10 cellular contexts compared by ENCODE assay signal in genomic region chr9:21213411-21214326, GRCh38. TPM values are rescaled to one million over a fixed set of nuclear protein-coding genes. Genes with fewer than 3 reads are reported as not detected.
DNase-seq lines count a peak whose midpoint lies in the region; ATAC-seq, FAIRE-seq and TF ChIP-seq lines count a peak whose summit lies in the region.
"Not testable (repeated sequence)": the region's sequence is repeated elsewhere in the genome, so short reads cannot be mapped to it uniquely, and the experiment has no call there.
"Had no signal": no experiment of that assay in that cellular context is flagged by ENCODE, and none has a peak within 500 bp of the region (broad histone marks: within the 10 kb centered on the region; RNA-seq: fewer than 3 reads in every experiment).

No MANE protein-coding gene starts in this region.

- not testable (repeated sequence) for H3K4me2 ChIP-seq in keratinocyte (ENCODE audit: control insufficient read depth, extremely low read depth, insufficient read depth, low read depth, low read length)

- dilution Hi-C loops in keratinocyte (cut with MboI; ENCODE audit: extremely low pct_ligation_motif_present, low sequenced_read_pairs), result not testable (repeated sequence)

- H3K36me3 Mint-ChIP-seq in stimulated activated naive B cell treated with anti-CD40 and anti-IgM and Interleukin-4, amounts not matched to agents 10 μg/mL and 1 μg/mL and 100 μg/mL, for 72 hours, result not testable (repeated sequence)

- peak; percentile 59 for ATAC-seq in GM19328 (IDR thresholded peaks at IDR 0.05; ENCODE audit: unreplicated experiment)
- peak; percentile 90 for ATAC-seq in HG02610 (IDR thresholded peaks at IDR 0.05; ENCODE audit: unreplicated experiment)
- peak; percentile 95 to 97 for ATAC-seq in stimulated activated naive B cell treated with anti-CD40 and anti-IgM and Interleukin-4, amounts not matched to agents 10 μg/mL and 1 μg/mL and 100 μg/mL, for 72 hours (replicated peaks)

- not testable (repeated sequence) for H3K36me3 ChIP-seq in keratinocyte (ENCODE audit: control insufficient read depth in 2 of 2, extremely low read depth in 1 of 2, insufficient read depth in 2 of 2, low read length in 2 of 2)

- not testable (repeated sequence) for H3K9me3 Mint-ChIP-seq in stimulated activated naive B cell treated with anti-CD40 and anti-IgM and Interleukin-4, amounts not matched to agents 10 μg/mL and 1 μg/mL and 100 μg/mL, for 72 hours

- H4K20me1 ChIP-seq in keratinocyte (ENCODE audit: control insufficient read depth, extremely low read depth, insufficient read depth, low read length), result not testable (repeated sequence)

- peak; percentile 5 for DNase-seq in EH (ENCODE audit: low read depth)
- peak; percentile 10 for DNase-seq in HT-29 (ENCODE audit: low spot score)
- DNase-seq in RPMI8226, result peak; percentile 8
- peak; percentile 6 for DNase-seq in astrocyte of the spinal cord (ENCODE audit: low read depth, low spot score)
- DNase-seq in keratinocyte (ENCODE audit: low read depth, low spot score); stimulated activated naive B cell treated with anti-CD40 and anti-IgM and Interleukin-4, amounts not matched to agents 10 μg/mL and 1 μg/mL and 100 μg/mL, for 72 hours: not testable (repeated sequence)

- peaks cover 10 to 18% of the 10 kb centered on the region in 2 donors for H3K4me1 Mint-ChIP-seq in stimulated activated naive B cell treated with anti-CD40 and anti-IgM and Interleukin-4, amounts not matched to agents 10 μg/mL and 1 μg/mL and 100 μg/mL, for 72 hours

- H3K9me3 ChIP-seq in keratinocyte (ENCODE audit: control insufficient read depth, low read depth, low read length), result not testable (repeated sequence)

- H3K27ac ChIP-seq in keratinocyte (ENCODE audit: control insufficient read depth, insufficient read depth, low read length), result not testable (repeated sequence)

- not testable (repeated sequence) for H3K4me3 ChIP-seq in astrocyte of the spinal cord (ENCODE audit: low read depth, low read length); keratinocyte (ENCODE audit: control insufficient read depth in 2 of 3, extremely low read depth in 1 of 3, insufficient read depth in 2 of 3, low read depth in 1 of 3, low read length in 3 of 3)

- not testable (repeated sequence) for H3K79me2 ChIP-seq in keratinocyte (ENCODE audit: control insufficient read depth, insufficient read depth, low read length)

- in situ Hi-C loops in astrocyte of the spinal cord (cut with HindIII; ENCODE audit: low sequenced_read_pairs), result not testable (repeated sequence)

- not testable (repeated sequence) for H3K27ac Mint-ChIP-seq in stimulated activated naive B cell treated with anti-CD40 and anti-IgM and Interleukin-4, amounts not matched to agents 10 μg/mL and 1 μg/mL and 100 μg/mL, for 72 hours

- H3K27me3 ChIP-seq in keratinocyte (ENCODE audit: control insufficient read depth, extremely low read depth, insufficient read depth, low read length), result not testable (repeated sequence)

- FAIRE-seq in keratinocyte (lab: Jason Lieb, UNC), result peak; percentile 57

- not testable (repeated sequence) for H3K4me1 ChIP-seq in keratinocyte (ENCODE audit: control insufficient read depth, extremely low read depth, insufficient read depth, low read length)

- not testable (repeated sequence) for H3K9me1 ChIP-seq in keratinocyte (ENCODE audit: control insufficient read depth, extremely low read depth, insufficient read depth, low read length)

- not testable (repeated sequence) for H3K9ac ChIP-seq in keratinocyte (ENCODE audit: control insufficient read depth, extremely low read depth, insufficient read depth, low read length)

- H3K27me3 Mint-ChIP-seq in stimulated activated naive B cell treated with anti-CD40 and anti-IgM and Interleukin-4, amounts not matched to agents 10 μg/mL and 1 μg/mL and 100 μg/mL, for 72 hours, result peaks cover 6 to 19% of the 10 kb centered on the region in 2 donors

- H2AFZ ChIP-seq in keratinocyte (ENCODE audit: control insufficient read depth, low read length), result not testable (repeated sequence)

- peak; percentile 54 for TF ChIP-seq CTCF in astrocyte of the spinal cord (IDR thresholded peaks at IDR 0.05; ENCODE audit: low read depth, low read length)
- TF ChIP-seq CTCF in keratinocyte (optimal IDR thresholded peaks at IDR 0.05 in 1 of 3, IDR thresholded peaks at IDR 0.05 in 1 of 3, conservative IDR thresholded peaks at IDR 0.05 in 1 of 3; ENCODE audit: extremely low read depth in 1 of 3, insufficient read depth in 2 of 3, low read length in 3 of 3), result peak; percentile 23 to 58 (median 43)

- H3K4me3 Mint-ChIP-seq in stimulated activated naive B cell treated with anti-CD40 and anti-IgM and Interleukin-4, amounts not matched to agents 10 μg/mL and 1 μg/mL and 100 μg/mL, for 72 hours, result not testable (repeated sequence)

RNA-seq across cellular contexts. Expression of gene IFNA16, which starts 3.4 kb away (rescaled TPM):
- total RNA-seq in HT-29 (2014; rRNA removed; shearing (Covaris generic)), result not detected in 2 replicates
- not detected in 3 replicates for polyA plus RNA-seq in keratinocyte
- not detected for polyA plus RNA-seq in keratinocyte (2011; ENCODE audit: low read depth)
- not detected in 2 replicates for polyA plus RNA-seq in keratinocyte (2011; cell fraction: cytosol; rRNA removed)
- polyA plus RNA-seq in keratinocyte (2011; cell fraction: nucleus; rRNA removed), result not detected in 2 replicates
- not detected in 2 replicates for polyA plus RNA-seq in keratinocyte (2012; ENCODE audit: low replicate concordance)
- not detected in 3 replicates for polyA minus RNA-seq in keratinocyte
- not detected for polyA minus RNA-seq in keratinocyte (2011; cell fraction: cytosol; rRNA and poly(A)+ RNA removed)
- polyA minus RNA-seq in keratinocyte (2011; cell fraction: nucleus; rRNA and poly(A)+ RNA removed), result not detected in 2 replicates
- total RNA-seq: prostate gland, uterus had no signal

RNA-seq across cellular contexts. Expression of gene IFNA10, which starts 6.7 kb away (rescaled TPM):
- not detected in 2 replicates for total RNA-seq in HT-29 (2014; rRNA removed; shearing (Covaris generic))
- polyA plus RNA-seq in keratinocyte, result not detected in 3 replicates
- polyA plus RNA-seq in keratinocyte (2011; ENCODE audit: low read depth), result not detected
- not detected in 2 replicates for polyA plus RNA-seq in keratinocyte (2011; cell fraction: cytosol; rRNA removed)
- polyA plus RNA-seq in keratinocyte (2011; cell fraction: nucleus; rRNA removed), result not detected in 2 replicates
- not detected in 2 replicates for polyA plus RNA-seq in keratinocyte (2012; ENCODE audit: low replicate concordance)
- not detected in 3 replicates for polyA minus RNA-seq in keratinocyte
- not detected for polyA minus RNA-seq in keratinocyte (2011; cell fraction: cytosol; rRNA and poly(A)+ RNA removed)
- polyA minus RNA-seq in keratinocyte (2011; cell fraction: nucleus; rRNA and poly(A)+ RNA removed), result not detected in 2 replicates
- total RNA-seq: prostate gland, uterus had no signal

RNA-seq across cellular contexts. Expression of gene IFNA7, which starts 11.7 kb away (rescaled TPM):
- not detected in 2 replicates for total RNA-seq in HT-29 (2014; rRNA removed; shearing (Covaris generic))
- polyA plus RNA-seq in keratinocyte, result not detected in 3 replicates
- polyA plus RNA-seq in keratinocyte (2011; ENCODE audit: low read depth), result not detected
- polyA plus RNA-seq in keratinocyte (2011; cell fraction: cytosol; rRNA removed), result not detected in 2 replicates
- polyA plus RNA-seq in keratinocyte (2011; cell fraction: nucleus; rRNA removed), result not detected in 2 replicates
- polyA plus RNA-seq in keratinocyte (2012; ENCODE audit: low replicate concordance), result not detected in 2 replicates
- not detected in 3 replicates for polyA minus RNA-seq in keratinocyte
- not detected for polyA minus RNA-seq in keratinocyte (2011; cell fraction: cytosol; rRNA and poly(A)+ RNA removed)
- polyA minus RNA-seq in keratinocyte (2011; cell fraction: nucleus; rRNA and poly(A)+ RNA removed), result not detected in 2 replicates
- total RNA-seq: prostate gland, uterus had no signal

RNA-seq across cellular contexts. Expression of gene IFNA17, which starts 14.4 kb away (rescaled TPM):
- total RNA-seq in HT-29 (2014; rRNA removed; shearing (Covaris generic)), result not detected in 2 replicates
- polyA plus RNA-seq in keratinocyte, result not detected in 3 replicates
- polyA plus RNA-seq in keratinocyte (2011; ENCODE audit: low read depth), result not detected
- not detected in 2 replicates for polyA plus RNA-seq in keratinocyte (2011; cell fraction: cytosol; rRNA removed)
- polyA plus RNA-seq in keratinocyte (2011; cell fraction: nucleus; rRNA removed), result not detected in 2 replicates
- not detected in 2 replicates for polyA plus RNA-seq in keratinocyte (2012; ENCODE audit: low replicate concordance)
- not detected in 3 replicates for polyA minus RNA-seq in keratinocyte
- polyA minus RNA-seq in keratinocyte (2011; cell fraction: cytosol; rRNA and poly(A)+ RNA removed), result not detected
- polyA minus RNA-seq in keratinocyte (2011; cell fraction: nucleus; rRNA and poly(A)+ RNA removed), result not detected in 2 replicates
- total RNA-seq: prostate gland, uterus had no signal

RNA-seq across cellular contexts. Expression of gene IFNA14, which starts 26.1 kb away (rescaled TPM):
- not detected in 2 replicates for total RNA-seq in HT-29 (2014; rRNA removed; shearing (Covaris generic))
- not detected in 3 replicates for polyA plus RNA-seq in keratinocyte
- polyA plus RNA-seq in keratinocyte (2011; ENCODE audit: low read depth), result not detected
- not detected in 2 replicates for polyA plus RNA-seq in keratinocyte (2011; cell fraction: cytosol; rRNA removed)
- not detected in 2 replicates for polyA plus RNA-seq in keratinocyte (2011; cell fraction: nucleus; rRNA removed)
- not detected in 2 replicates for polyA plus RNA-seq in keratinocyte (2012; ENCODE audit: low replicate concordance)
- polyA minus RNA-seq in keratinocyte, result not detected in 3 replicates
- not detected for polyA minus RNA-seq in keratinocyte (2011; cell fraction: cytosol; rRNA and poly(A)+ RNA removed)
- not detected in 2 replicates for polyA minus RNA-seq in keratinocyte (2011; cell fraction: nucleus; rRNA and poly(A)+ RNA removed)
- total RNA-seq: prostate gland, uterus had no signal
